Comparison of ENCODE assay signal across 8 cellular contexts in the genomic region with DNA sequence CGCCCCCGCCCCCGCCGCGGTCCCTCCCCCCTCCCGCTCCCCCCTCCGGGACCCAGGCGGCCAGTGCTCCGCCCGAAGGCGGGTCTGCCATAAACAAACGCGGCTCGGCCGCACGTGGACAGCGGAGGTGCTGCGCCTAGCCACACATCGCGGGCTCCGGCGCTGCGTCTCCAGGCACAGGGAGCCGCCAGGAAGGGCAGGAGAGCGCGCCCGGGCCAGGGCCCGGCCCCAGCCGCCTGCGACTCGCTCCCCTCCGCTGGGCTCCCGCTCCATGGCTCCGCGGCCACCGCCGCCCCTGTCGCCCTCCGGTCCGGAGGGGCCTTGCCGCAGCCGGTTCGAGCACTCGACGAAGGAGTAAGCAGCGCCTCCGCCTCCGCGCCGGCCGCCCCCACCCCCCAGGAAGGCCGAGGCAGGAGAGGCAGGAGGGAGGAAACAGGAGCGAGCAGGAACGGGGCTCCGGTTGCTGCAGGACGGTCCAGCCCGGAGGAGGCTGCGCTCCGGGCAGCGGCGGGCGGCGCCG. TPM values are rescaled to one million over a fixed set of nuclear protein-coding genes. Genes with fewer than 3 reads are reported as not detected.
DNase-seq lines count a peak whose midpoint lies in the region; ATAC-seq and TF ChIP-seq lines count a peak whose summit lies in the region.

Gene SIM2 (plus strand): TSS at position 90 of the 520 bp plus-strand sequence. CDS start 632 bp downstream, outside the sequence.

- H3K4me1 Mint-ChIP-seq in activated T-cell treated with anti-CD3 and anti-CD28 coated beads, Interleukin-2, amount 50 U/mL, for 4 hours (ENCODE audit: low read depth), result peaks cover 15% of the 10 kb centered on the region
- peaks cover 11% of the 10 kb centered on the region for H3K4me1 Mint-ChIP-seq in stimulated activated memory B cell treated with anti-CD40 and anti-IgM and Interleukin-4, amounts not matched to agents 10 μg/mL and 1 μg/mL and 100 μg/mL, for 72 hours

- TF ChIP-seq CTCF in left ventricle myocardium inferior (IDR thresholded peaks at IDR 0.05; ENCODE audit: borderline replicate concordance), result no peak
- no peak for TF ChIP-seq CTCF in GM20000 (IDR thresholded peaks at IDR 0.05; ENCODE audit: extremely low read depth, missing control alignments)

- no peaks in the 10 kb centered on the region for H3K9me3 Mint-ChIP-seq in activated T-cell treated with anti-CD3 and anti-CD28 coated beads, Interleukin-2, amount 50 U/mL, for 4 hours
- no peaks in the 10 kb centered on the region for H3K9me3 Mint-ChIP-seq in stimulated activated memory B cell treated with anti-CD40 and anti-IgM and Interleukin-4, amounts not matched to agents 10 μg/mL and 1 μg/mL and 100 μg/mL, for 72 hours

- H3K27me3 Mint-ChIP-seq in activated T-cell treated with anti-CD3 and anti-CD28 coated beads, Interleukin-2, amount 50 U/mL, for 4 hours (ENCODE audit: low read depth), result peaks cover 74% of the 10 kb centered on the region
- H3K27me3 Mint-ChIP-seq in stimulated activated memory B cell treated with anti-CD40 and anti-IgM and Interleukin-4, amounts not matched to agents 10 μg/mL and 1 μg/mL and 100 μg/mL, for 72 hours, result peaks cover 93% of the 10 kb centered on the region

- H3K36me3 ChIP-seq in SJSA1 (no peaks in the 10 kb centered on the region; the same call in 1 of the 2 replicates), left ventricle myocardium inferior (no peaks in the 10 kb centered on the region)

- intact Hi-C loops in left ventricle myocardium inferior (cut with micrococcal nuclease), result no loop called here

- H3K36me3 Mint-ChIP-seq in activated T-cell treated with anti-CD3 and anti-CD28 coated beads, Interleukin-2, amount 50 U/mL, for 4 hours (ENCODE audit: insufficient read depth), result no peaks in the 10 kb centered on the region
- no peaks in the 10 kb centered on the region for H3K36me3 Mint-ChIP-seq in stimulated activated memory B cell treated with anti-CD40 and anti-IgM and Interleukin-4, amounts not matched to agents 10 μg/mL and 1 μg/mL and 100 μg/mL, for 72 hours

- no peak for DNase-seq in activated T-cell treated with anti-CD3 and anti-CD28 coated beads, Interleukin-2, amount 50 U/mL, for 4 hours
- DNase-seq in activated T-cell treated with anti-CD3 and anti-CD28 coated beads for 4 hours (no peak), SJSA1 (ENCODE audit: low read depth in 1 of 2, low spot score in 2 of 2) (peak in 1 of 2 experiments; percentile 46), left ventricle myocardium inferior (no peak), GM03348 (ENCODE audit: low spot score) (no peak), GM20000 (ENCODE audit: low spot score) (no peak)

- peak within 1 kb of the TSS; percentile 46 for H3K27ac Mint-ChIP-seq in stimulated activated memory B cell treated with anti-CD40 and anti-IgM and Interleukin-4, amounts not matched to agents 10 μg/mL and 1 μg/mL and 100 μg/mL, for 72 hours

- peaks cover 17% of the 10 kb centered on the region for H3K4me1 ChIP-seq in SJSA1 (replicated peaks)
- H3K4me1 ChIP-seq in left ventricle myocardium inferior, result peaks cover 58% of the 10 kb centered on the region

- peak within 1 kb of the TSS; percentile 35 for H3K4me3 Mint-ChIP-seq in activated T-cell treated with anti-CD3 and anti-CD28 coated beads, Interleukin-2, amount 50 U/mL, for 4 hours
- no peak within 1 kb of the TSS for H3K4me3 Mint-ChIP-seq in stimulated activated memory B cell treated with anti-CD40 and anti-IgM and Interleukin-4, amounts not matched to agents 10 μg/mL and 1 μg/mL and 100 μg/mL, for 72 hours

- ATAC-seq in activated T-cell treated with anti-CD3 and anti-CD28 coated beads, Interleukin-2, amount 50 U/mL, for 4 hours, result no peak
- no peak for ATAC-seq in stimulated activated memory B cell treated with anti-CD40 and anti-IgM and Interleukin-4, amounts not matched to agents 10 μg/mL and 1 μg/mL and 100 μg/mL, for 72 hours
- ATAC-seq in GM21423 (IDR thresholded peaks at IDR 0.05; ENCODE audit: unreplicated experiment), result no peak

- no peak within 1 kb of the TSS for H3K27ac ChIP-seq in SJSA1
- no peak within 1 kb of the TSS for H3K27ac ChIP-seq in left ventricle myocardium inferior (replicated peaks)

- H3K9me3 ChIP-seq in SJSA1 (replicated peaks) (peaks cover 9% of the 10 kb centered on the region), left ventricle myocardium inferior (replicated peaks) (no peaks in the 10 kb centered on the region)

- peak within 1 kb of the TSS; percentile 47 for H3K4me3 ChIP-seq in SJSA1
- peak within 1 kb of the TSS; percentile 69 for H3K4me3 ChIP-seq in left ventricle myocardium inferior

- H3K27me3 ChIP-seq in SJSA1 (replicated peaks) (peaks cover 54% of the 10 kb centered on the region), left ventricle myocardium inferior (ENCODE audit: low read depth) (peaks cover 100% of the 10 kb centered on the region)

RNA-seq across cellular contexts. Expression of gene SIM2, which starts in this region (rescaled TPM):
- under 1 TPM in 2 of 3 donors, not detected in 1; 0.18 to 0.24 TPM for total RNA-seq in activated T-cell treated with anti-CD3 and anti-CD28 coated beads, Interleukin-2, amount 50 U/mL, for 4 hours
- 0.11 and 0.16 TPM in 2 replicates for total RNA-seq in SJSA1 (2014; rRNA removed; shearing (Covaris generic))
- not detected for total RNA-seq in left ventricle myocardium inferior
